In the genomic region with DNA sequence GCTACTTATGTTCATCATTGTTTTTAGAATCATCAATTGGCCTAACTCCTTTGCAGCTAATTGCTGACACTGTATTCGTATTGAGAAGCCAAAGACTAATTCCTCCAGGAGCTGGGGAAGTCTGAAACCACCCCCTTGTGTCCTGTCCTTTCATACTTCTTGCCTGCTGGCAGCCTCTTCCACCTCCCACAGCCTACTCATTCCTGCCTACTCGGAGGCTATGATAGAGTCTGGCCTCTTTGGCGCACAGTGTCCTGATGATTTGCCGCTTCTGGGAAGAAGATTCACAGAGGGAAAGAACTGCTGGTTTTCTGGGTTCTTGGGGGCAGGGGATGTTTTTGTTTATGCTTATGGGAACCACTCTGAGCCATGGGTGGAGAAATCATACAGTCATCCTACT, we compare ENCODE assay signal across 15 cellular contexts. TPM values are rescaled to one million over a fixed set of nuclear protein-coding genes. Genes with fewer than 3 reads are reported as not detected.
DNase-seq lines count a peak whose midpoint lies in the region; ATAC-seq and TF ChIP-seq lines count a peak whose summit lies in the region.
"Had no signal": no experiment of that assay in that cellular context is flagged by ENCODE, and none has a peak within 500 bp of the region (broad histone marks: within the 10 kb centered on the region; RNA-seq: fewer than 3 reads in every experiment).

No MANE protein-coding gene starts in this region.

- peaks cover 21% of the 10 kb centered on the region for H3K36me3 Mint-ChIP-seq in T-helper 2 cell treated with Interferon-gamma antibody and Interleukin-4, amounts not matched to agents 5 μg/mL and 100 μg/mL, for 36 hours (ENCODE audit: low read depth)
- peaks cover 16% of the 10 kb centered on the region for H3K36me3 Mint-ChIP-seq in effector memory CD8-positive, alpha-beta T cell (ENCODE audit: insufficient read depth)

- H3K79me2 ChIP-seq in OCI-LY3 (ENCODE audit: low read length) = peaks cover 87% of the 10 kb centered on the region

- H4K20me1 ChIP-seq in OCI-LY3 (ENCODE audit: insufficient read depth, low read length) = peaks cover 45% of the 10 kb centered on the region

- no peaks in the 10 kb centered on the region for H3K9me3 Mint-ChIP-seq in T-helper 2 cell treated with Interferon-gamma antibody and Interleukin-4, amounts not matched to agents 5 μg/mL and 100 μg/mL, for 36 hours
- H3K9me3 Mint-ChIP-seq in effector memory CD8-positive, alpha-beta T cell = no peaks in the 10 kb centered on the region

- H3K27me3 ChIP-seq in OCI-LY3 (ENCODE audit: low read depth, low read length) = no peaks in the 10 kb centered on the region
- H3K27me3 ChIP-seq in spleen (replicated peaks in 1 of 7) = no peaks in the 10 kb centered on the region

- no peak for DNase-seq in T-helper 2 cell treated with Interferon-gamma antibody and Interleukin-4, amounts not matched to agents 5 μg/mL and 100 μg/mL, for 36 hours (ENCODE audit: low spot score)
- no peak for DNase-seq in T-helper 2 cell
- no peak for DNase-seq in effector memory CD8-positive, alpha-beta T cell
- no peak for DNase-seq in spleen
- no peak for DNase-seq in NCI-H446 treated with DMSO at 0.1 percent for 48 hours (lab: John Stamatoyannopoulos, UW)
- DNase-seq in HuH-7 (ENCODE audit: low spot score) = no peak
- DNase-seq: cerebellar nuclear complex; DMS79 treated with DMSO at 0.1 percent for 48 hours; kidney; nucleus accumbens; stimulated activated CD4-positive, alpha-beta T cell treated with anti-CD3 and anti-CD28 coated beads, Interleukin-2, amount 100 ng/mL, for 48 hours; T1000 had no signal

- no peak overlapping the region for H2AFZ ChIP-seq in OCI-LY3 (ENCODE audit: low read depth, low read length)

- H3K27ac ChIP-seq in OCI-LY3 (ENCODE audit: low read length) (peak overlapping the region; percentile 88), spleen (peak overlapping the region; percentile 3 to 88 (median 76))

- H3K4me3 ChIP-seq in OCI-LY3 (ENCODE audit: low read length) = peak overlapping the region; percentile 35
- peak overlapping the region in 1 of 8 donors; percentile 29 for H3K4me3 ChIP-seq in spleen

- H3K4me2 ChIP-seq in OCI-LY3 (ENCODE audit: low read length) = peak overlapping the region; percentile 66

- no peak overlapping the region for H3K9ac ChIP-seq in OCI-LY3 (ENCODE audit: low read length)

- WGBS in spleen, 5 donors = 56 to 91% (median 89%) methylated on average over 4 of the region's 4 CpGs

- TF ChIP-seq CTCF in OCI-LY3 (IDR thresholded peaks at IDR 0.05; ENCODE audit: low read depth, low read length) = no peak
- no peak for TF ChIP-seq CTCF in spleen (IDR thresholded peaks at IDR 0.05 in 8 of 11, conservative IDR thresholded peaks at IDR 0.05 in 3 of 11)

- H3K27ac Mint-ChIP-seq in T-helper 2 cell treated with Interferon-gamma antibody and Interleukin-4, amounts not matched to agents 5 μg/mL and 100 μg/mL, for 36 hours = peak overlapping the region; percentile 73
- peak overlapping the region; percentile 90 for H3K27ac Mint-ChIP-seq in effector memory CD8-positive, alpha-beta T cell

- no peak for ATAC-seq in effector memory CD8-positive, alpha-beta T cell (replicated peaks)
- no peak for ATAC-seq in GM18519 (IDR thresholded peaks at IDR 0.05; ENCODE audit: low FRiP score, unreplicated experiment)

- intact Hi-C loops in spleen (cut with DNase I; ENCODE audit: low total_unique reads) = no loop called here

- H3K4me1 Mint-ChIP-seq in T-helper 2 cell treated with Interferon-gamma antibody and Interleukin-4, amounts not matched to agents 5 μg/mL and 100 μg/mL, for 36 hours (ENCODE audit: low read depth) = peaks cover 51% of the 10 kb centered on the region
- peaks cover 59 to 70% of the 10 kb centered on the region in 2 donors for H3K4me1 Mint-ChIP-seq in effector memory CD8-positive, alpha-beta T cell (ENCODE audit: low read depth in 2 of 2)

- TF ChIP-seq POLR2A in spleen (IDR thresholded peaks at IDR 0.05) = no peak

- H3K36me3 ChIP-seq in OCI-LY3 (replicated peaks; ENCODE audit: low read depth, low read length) (peaks cover 31% of the 10 kb centered on the region), spleen (peaks cover 0 to 22% (median 0%) of the 10 kb centered on the region in 6 donors)

- H3K4me1 ChIP-seq in OCI-LY3 (ENCODE audit: low read length) (peaks cover 75% of the 10 kb centered on the region), spleen (peaks cover 40 to 100% (median 68%) of the 10 kb centered on the region in 6 donors)

- H3K27me3 Mint-ChIP-seq in T-helper 2 cell treated with Interferon-gamma antibody and Interleukin-4, amounts not matched to agents 5 μg/mL and 100 μg/mL, for 36 hours (ENCODE audit: low read depth) = no peaks in the 10 kb centered on the region
- H3K27me3 Mint-ChIP-seq in effector memory CD8-positive, alpha-beta T cell = no peaks in the 10 kb centered on the region

- no peaks in the 10 kb centered on the region for H3K9me3 ChIP-seq in OCI-LY3 (ENCODE audit: insufficient read depth, low read length)
- no peaks in the 10 kb centered on the region for H3K9me3 ChIP-seq in spleen

- peak overlapping the region; percentile 56 for H3K4me3 Mint-ChIP-seq in T-helper 2 cell treated with Interferon-gamma antibody and Interleukin-4, amounts not matched to agents 5 μg/mL and 100 μg/mL, for 36 hours
- peak overlapping the region; percentile 61 to 71 for H3K4me3 Mint-ChIP-seq in effector memory CD8-positive, alpha-beta T cell

RNA-seq across cellular contexts. Expression of a gene that starts 21.9 kb away (rescaled TPM):
- not detected for total RNA-seq in spleen
- polyA plus RNA-seq in spleen = not detected
- total RNA-seq: A172, kidney had no signal
